Comparison of ENCODE assay signal across 1 cellular context in genomic region chr9:91905237-91905650, GRCh38.
TF ChIP-seq lines count a peak whose summit lies in the region.

No MANE protein-coding gene starts in this region.

TF ChIP-seq in K562, 482 proteins besides CTCF, POLR2A, EP300 and RAD21 (continued from another document and continues in another):
- TF ChIP-seq ZNF407 (IDR thresholded peaks at IDR 0.05; ENCODE audit: low read depth), result no peak
- peak; percentile 92; the same call in 1 of the 2 replicates for TF ChIP-seq THRAP3 (IDR thresholded peaks at IDR 0.05; ENCODE audit: borderline replicate concordance)
- TF ChIP-seq ZNF174 (CRISPR knock-in tag; IDR thresholded peaks at IDR 0.05), result no peak
- peak; percentile 39 to 62; a peak in 2 of 4 replicates for TF ChIP-seq FOXK2 (conservative IDR thresholded peaks at IDR 0.05 in 1 of 2, IDR thresholded peaks at IDR 0.05 in 1 of 2; ENCODE audit: low read depth in 2 of 2)
- TF ChIP-seq CSDE1 (IDR thresholded peaks at IDR 0.05), result peak in 1 of 2 experiments; percentile 71; a peak in 1 of 4 replicates
- peak; percentile 54 for TF ChIP-seq NCOA4 (IDR thresholded peaks at IDR 0.05; ENCODE audit: partially characterized antibody)
- TF ChIP-seq ARNT (IDR thresholded peaks at IDR 0.05), result peak; percentile 62 to 66; a peak in 2 of 4 replicates
- no peak for TF ChIP-seq ZBTB1 (CRISPR knock-in tag; IDR thresholded peaks at IDR 0.05; ENCODE audit: borderline replicate concordance, low read depth)
- peak; percentile 48 for TF ChIP-seq BRD9 (IDR thresholded peaks at IDR 0.05; ENCODE audit: low read depth, partially characterized antibody)
- TF ChIP-seq HDAC2 (IDR thresholded peaks at IDR 0.05), result 0 out of 2 replicates have a peak, but pooled peaks have one; percentile 11
- 0 out of 2 replicates have a peak, but pooled peaks have one; percentile 12 for TF ChIP-seq ZNF316 (IDR thresholded peaks at IDR 0.05)
- no peak for TF ChIP-seq ZNF212 (CRISPR knock-in tag; IDR thresholded peaks at IDR 0.05)
- TF ChIP-seq MCM7 (IDR thresholded peaks at IDR 0.05), result peak in 1 of 2 experiments; percentile 38; a peak in 2 of 4 replicates
- peak in 1 of 2 experiments; percentile 17 for TF ChIP-seq AFF1 (IDR thresholded peaks at IDR 0.05; ENCODE audit: low read depth in 1 of 2, partially characterized antibody in 2 of 2)
- TF ChIP-seq TOE1 (IDR thresholded peaks at IDR 0.05; ENCODE audit: borderline replicate concordance), result peak; percentile 67; the same call in 1 of the 2 replicates
- no peak for TF ChIP-seq TOE1 (CRISPR knock-in tag; IDR thresholded peaks at IDR 0.05; ENCODE audit: borderline replicate concordance, low read depth)
- TF ChIP-seq, protein P1, sequence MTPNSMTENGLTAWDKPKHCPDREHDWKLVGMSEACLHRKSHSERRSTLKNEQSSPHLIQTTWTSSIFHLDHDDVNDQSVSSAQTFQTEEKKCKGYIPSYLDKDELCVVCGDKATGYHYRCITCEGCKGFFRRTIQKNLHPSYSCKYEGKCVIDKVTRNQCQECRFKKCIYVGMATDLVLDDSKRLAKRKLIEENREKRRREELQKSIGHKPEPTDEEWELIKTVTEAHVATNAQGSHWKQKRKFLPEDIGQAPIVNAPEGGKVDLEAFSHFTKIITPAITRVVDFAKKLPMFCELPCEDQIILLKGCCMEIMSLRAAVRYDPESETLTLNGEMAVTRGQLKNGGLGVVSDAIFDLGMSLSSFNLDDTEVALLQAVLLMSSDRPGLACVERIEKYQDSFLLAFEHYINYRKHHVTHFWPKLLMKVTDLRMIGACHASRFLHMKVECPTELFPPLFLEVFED (CRISPR knock-in tag; conservative IDR thresholded peaks at IDR 0.05), result peak; percentile 81
- TF ChIP-seq NBN (IDR thresholded peaks at IDR 0.05; ENCODE audit: low read depth), result peak; percentile 66
- no peak for TF ChIP-seq FOXA3 (CRISPR knock-in tag; conservative IDR thresholded peaks at IDR 0.05 in 1 of 2, IDR thresholded peaks at IDR 0.05 in 1 of 2)
- no peak for TF ChIP-seq KAT2B (IDR thresholded peaks at IDR 0.05; ENCODE audit: low read depth, low read length)
- TF ChIP-seq ZBTB2 (IDR thresholded peaks at IDR 0.05), result peak; percentile 76; the same call in 1 of the 2 replicates
- TF ChIP-seq HNRNPH1 (optimal IDR thresholded peaks at IDR 0.05; ENCODE audit: low read depth, low read length), result no peak
- TF ChIP-seq HDGF (IDR thresholded peaks at IDR 0.05), result peak; percentile 99
- peak; percentile 52; the same call in 1 of the 2 replicates for TF ChIP-seq ARID1B (IDR thresholded peaks at IDR 0.05)
- TF ChIP-seq U2AF2 (optimal IDR thresholded peaks at IDR 0.05; ENCODE audit: low read depth, low read length), result no peak
- no peak for TF ChIP-seq SMAD3 (CRISPR knock-in tag; conservative IDR thresholded peaks at IDR 0.05)
- peak; percentile 67 for TF ChIP-seq PHB2 (IDR thresholded peaks at IDR 0.05; ENCODE audit: low read depth)
- 0 out of 2 replicates have a peak, but pooled peaks have one; percentile 48 for TF ChIP-seq MTA1 (IDR thresholded peaks at IDR 0.05; ENCODE audit: borderline replicate concordance)
- no peak for TF ChIP-seq SRSF9 (IDR thresholded peaks at IDR 0.05; ENCODE audit: borderline replicate concordance, low read depth, low read length)
- peak; percentile 63 for TF ChIP-seq ZC3H8 (IDR thresholded peaks at IDR 0.05)
- TF ChIP-seq ARID2 (IDR thresholded peaks at IDR 0.05), result peak; percentile 50; the same call in 1 of the 2 replicates
- peak; percentile 77 for TF ChIP-seq ADNP (tag; IDR thresholded peaks at IDR 0.05)
- TF ChIP-seq ELF4 (CRISPR knock-in tag; IDR thresholded peaks at IDR 0.05), result peak; percentile 93
- TF ChIP-seq E2F3 (CRISPR knock-in tag; IDR thresholded peaks at IDR 0.05), result no peak
- TF ChIP-seq, protein P2, sequence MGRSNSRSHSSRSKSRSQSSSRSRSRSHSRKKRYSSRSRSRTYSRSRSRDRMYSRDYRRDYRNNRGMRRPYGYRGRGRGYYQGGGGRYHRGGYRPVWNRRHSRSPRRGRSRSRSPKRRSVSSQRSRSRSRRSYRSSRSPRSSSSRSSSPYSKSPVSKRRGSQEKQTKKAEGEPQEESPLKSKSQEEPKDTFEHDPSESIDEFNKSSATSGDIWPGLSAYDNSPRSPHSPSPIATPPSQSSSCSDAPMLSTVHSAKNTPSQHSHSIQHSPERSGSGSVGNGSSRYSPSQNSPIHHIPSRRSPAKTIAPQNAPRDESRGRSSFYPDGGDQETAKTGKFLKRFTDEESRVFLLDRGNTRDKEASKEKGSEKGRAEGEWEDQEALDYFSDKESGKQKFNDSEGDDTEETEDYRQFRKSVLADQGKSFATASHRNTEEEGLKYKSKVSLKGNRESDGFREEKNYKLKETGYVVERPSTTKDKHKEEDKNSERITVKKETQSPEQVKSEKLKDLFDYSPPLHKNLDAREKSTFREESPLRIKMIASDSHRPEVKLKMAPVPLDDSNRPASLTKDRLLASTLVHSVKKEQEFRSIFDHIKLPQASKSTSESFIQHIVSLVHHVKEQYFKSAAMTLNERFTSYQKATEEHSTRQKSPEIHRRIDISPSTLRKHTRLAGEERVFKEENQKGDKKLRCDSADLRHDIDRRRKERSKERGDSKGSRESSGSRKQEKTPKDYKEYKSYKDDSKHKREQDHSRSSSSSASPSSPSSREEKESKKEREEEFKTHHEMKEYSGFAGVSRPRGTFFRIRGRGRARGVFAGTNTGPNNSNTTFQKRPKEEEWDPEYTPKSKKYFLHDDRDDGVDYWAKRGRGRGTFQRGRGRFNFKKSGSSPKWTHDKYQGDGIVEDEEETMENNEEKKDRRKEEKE (IDR thresholded peaks at IDR 0.05; ENCODE audit: borderline replicate concordance in 1 of 2, control insufficient read depth in 1 of 2, low read depth in 2 of 2, low read length in 1 of 2), result peak in 1 of 2 experiments; percentile 52; a peak in 1 of 4 replicates
- TF ChIP-seq NFRKB (IDR thresholded peaks at IDR 0.05; ENCODE audit: low read depth), result peak; percentile 80; the same call in 1 of the 2 replicates
- peak; percentile 72; the same call in 1 of the 2 replicates for TF ChIP-seq MIER1 (IDR thresholded peaks at IDR 0.05; ENCODE audit: low read depth)
- TF ChIP-seq FOXP1 (CRISPR knock-in tag; IDR thresholded peaks at IDR 0.05), result peak; percentile 50; the same call in 1 of the 2 replicates
- TF ChIP-seq, protein P3, sequence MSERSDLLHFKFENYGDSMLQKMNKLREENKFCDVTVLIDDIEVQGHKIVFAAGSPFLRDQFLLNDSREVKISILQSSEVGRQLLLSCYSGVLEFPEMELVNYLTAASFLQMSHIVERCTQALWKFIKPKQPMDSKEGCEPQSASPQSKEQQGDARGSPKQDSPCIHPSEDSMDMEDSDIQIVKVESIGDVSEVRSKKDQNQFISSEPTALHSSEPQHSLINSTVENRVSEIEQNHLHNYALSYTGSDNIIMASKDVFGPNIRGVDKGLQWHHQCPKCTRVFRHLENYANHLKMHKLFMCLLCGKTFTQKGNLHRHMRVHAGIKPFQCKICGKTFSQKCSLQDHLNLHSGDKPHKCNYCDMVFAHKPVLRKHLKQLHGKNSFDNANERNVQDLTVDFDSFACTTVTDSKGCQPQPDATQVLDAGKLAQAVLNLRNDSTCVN (CRISPR knock-in tag; IDR thresholded peaks at IDR 0.05), result peak; percentile 91
- peak; percentile 95; the same call in 1 of the 2 replicates for TF ChIP-seq TRIM25 (IDR thresholded peaks at IDR 0.05; ENCODE audit: borderline replicate concordance)
- TF ChIP-seq XRCC4 (IDR thresholded peaks at IDR 0.05; ENCODE audit: extremely low read depth, insufficient read depth, insufficient read length), result no peak
- no peak for TF ChIP-seq SPI1 (IDR thresholded peaks at IDR 0.05; ENCODE audit: borderline replicate concordance, low read depth, low read length)
